ENCODE assay signal across 10 cellular contexts in genomic region chr5:120139039-120139438, GRCh38.
A peak's percentile ranks its signal among the peaks of the same experiment; 100 is the strongest.
DNase-seq lines count a peak whose midpoint lies in the region; ATAC-seq, FAIRE-seq and TF ChIP-seq lines count a peak whose summit lies in the region.
"Had no signal": no experiment of that assay in that cellular context is flagged by ENCODE, and none has a peak within 500 bp of the region (broad histone marks: within the 10 kb centered on the region; RNA-seq: fewer than 3 reads in every experiment).

No MANE protein-coding gene starts in this region.

- peaks cover under 1% of the 10 kb centered on the region for H3K9me3 Mint-ChIP-seq in astrocyte (ENCODE audit: unreplicated experiment)

- no peaks in the 10 kb centered on the region for H3K27me3 ChIP-seq in astrocyte (ENCODE audit: insufficient read depth, low read length)
- H3K27me3 ChIP-seq in hepatocyte, result no peaks in the 10 kb centered on the region
- H3K27me3 ChIP-seq in subcutaneous abdominal adipose tissue (ENCODE audit: control insufficient read depth in 5 of 5, insufficient read depth in 4 of 5, low read length in 5 of 5), result no peaks in the 10 kb centered on the region
- H3K27me3 ChIP-seq: neural progenitor cell had no signal

- FAIRE-seq in HTR-8/SVneo (lab: Jason Lieb, UNC) (no peak), astrocyte (lab: Jason Lieb, UNC) (peak; percentile 62)

- no peaks in the 10 kb centered on the region for H3K36me3 Mint-ChIP-seq in astrocyte (ENCODE audit: low read depth, unreplicated experiment)
- H3K36me3 Mint-ChIP-seq: neural progenitor cell had no signal

- H3K9ac ChIP-seq in astrocyte (ENCODE audit: low read length) (no peak overlapping the region), subcutaneous abdominal adipose tissue (ENCODE audit: low read length in 5 of 5) (peak overlapping the region in 2 of 5 donors; percentile 25 to 51)
- H3K9ac ChIP-seq: neural progenitor cell had no signal

- H3K36me3 ChIP-seq in astrocyte (ENCODE audit: insufficient read depth, low read length) (no peaks in the 10 kb centered on the region), hepatocyte (replicated peaks; ENCODE audit: insufficient read depth, low read depth) (no peaks in the 10 kb centered on the region), subcutaneous abdominal adipose tissue (ENCODE audit: control insufficient read depth in 5 of 5, insufficient read depth in 5 of 5, low read length in 5 of 5) (no peaks in the 10 kb centered on the region)
- H3K36me3 ChIP-seq: neural progenitor cell had no signal

- no peak overlapping the region for H3K4me3 Mint-ChIP-seq in astrocyte (ENCODE audit: unreplicated experiment)
- H3K4me3 Mint-ChIP-seq: neural progenitor cell had no signal

- H3K4me3 ChIP-seq in astrocyte (ENCODE audit: insufficient read depth, low read depth, low read length) (no peak overlapping the region), hepatocyte (no peak overlapping the region), subcutaneous abdominal adipose tissue (ENCODE audit: low read depth in 1 of 5, low read length in 5 of 5) (no peak overlapping the region)
- H3K4me3 ChIP-seq: neural progenitor cell had no signal

- peak; percentile 55 for DNase-seq in HTR-8/SVneo (ENCODE audit: insufficient read length, low spot score)
- DNase-seq in astrocyte (ENCODE audit: low read depth), result peak; percentile 92
- DNase-seq in hepatocyte (ENCODE audit: low spot score), result peak; percentile 73
- no peak for DNase-seq in epidermal melanocyte (ENCODE audit: insufficient read length, low spot score)
- DNase-seq in activated CD4-positive, CD25-positive, alpha-beta regulatory T cell (lab: John Stamatoyannopoulos, UW), result no peak
- DNase-seq in NCI-H446 (lab: John Stamatoyannopoulos, UW), result no peak
- DNase-seq: amygdala had no signal

- H3K9me3 ChIP-seq in astrocyte (ENCODE audit: insufficient read depth, low read depth, low read length), result no peaks in the 10 kb centered on the region
- H3K9me3 ChIP-seq in hepatocyte (ENCODE audit: low read depth), result no peaks in the 10 kb centered on the region
- no peaks in the 10 kb centered on the region for H3K9me3 ChIP-seq in subcutaneous abdominal adipose tissue (ENCODE audit: control insufficient read depth in 5 of 5, low read length in 5 of 5)

- TF ChIP-seq CTCF in astrocyte (IDR thresholded peaks at IDR 0.05; ENCODE audit: insufficient read depth, low read depth, low read length), result no peak
- no peak for TF ChIP-seq CTCF in hepatocyte (IDR thresholded peaks at IDR 0.05; ENCODE audit: poor library complexity)

- no peaks in the 10 kb centered on the region for H3K9me2 ChIP-seq in hepatocyte (replicated peaks; ENCODE audit: insufficient read depth)

- H3K4me1 ChIP-seq in astrocyte (ENCODE audit: insufficient read depth, low read length) (peaks cover 3% of the 10 kb centered on the region), hepatocyte (ENCODE audit: insufficient read depth) (peaks cover 23% of the 10 kb centered on the region), subcutaneous abdominal adipose tissue (ENCODE audit: control insufficient read depth in 5 of 5, insufficient read depth in 5 of 5, low read length in 5 of 5) (peaks cover 0 to 13% (median 8%) of the 10 kb centered on the region in 5 donors)
- H3K4me1 ChIP-seq: neural progenitor cell had no signal

- H4K20me1 ChIP-seq in astrocyte (ENCODE audit: insufficient read depth, low read length) (no peaks in the 10 kb centered on the region), hepatocyte (ENCODE audit: insufficient read depth, poor library complexity, severe bottlenecking) (no peaks in the 10 kb centered on the region)

- no peak overlapping the region for H3K4me2 ChIP-seq in astrocyte (ENCODE audit: low read length)
- no peak overlapping the region for H3K4me2 ChIP-seq in hepatocyte
- H3K4me2 ChIP-seq: neural progenitor cell had no signal

- H2AFZ ChIP-seq in astrocyte (ENCODE audit: low read depth, low read length) (no peak overlapping the region), hepatocyte (no peak overlapping the region)
- H2AFZ ChIP-seq: neural progenitor cell had no signal

- H3K4me1 Mint-ChIP-seq in astrocyte (ENCODE audit: low read depth, unreplicated experiment), result no peaks in the 10 kb centered on the region
- H3K4me1 Mint-ChIP-seq: neural progenitor cell had no signal

- no peak for ATAC-seq in HG03521 (IDR thresholded peaks at IDR 0.05; ENCODE audit: unreplicated experiment)

- H3K79me2 ChIP-seq in astrocyte (ENCODE audit: insufficient read depth, low read length) (no peaks in the 10 kb centered on the region), hepatocyte (no peaks in the 10 kb centered on the region)

- WGBS in hepatocyte (ENCODE audit: low lambda C conversion rate, missing lambda C conversion rate), result 21% methylated on average over 2 of the region's 2 CpGs

- no peak overlapping the region for H3K27ac Mint-ChIP-seq in astrocyte (ENCODE audit: unreplicated experiment)
- H3K27ac Mint-ChIP-seq: neural progenitor cell had no signal

- no peak overlapping the region for H3K27ac ChIP-seq in astrocyte (ENCODE audit: low read depth, low read length)
- peak overlapping the region; percentile 64 for H3K27ac ChIP-seq in hepatocyte
- H3K27ac ChIP-seq in subcutaneous abdominal adipose tissue (ENCODE audit: low read depth, low read length), result peak overlapping the region; percentile 88
- H3K27ac ChIP-seq: neural progenitor cell had no signal

- H3K27me3 Mint-ChIP-seq in astrocyte (ENCODE audit: low read depth, unreplicated experiment), result no peaks in the 10 kb centered on the region

Comparison
In these comparisons a context has a peak if more than half of its experiments do, and no peak if none do; other contexts are left out.
1. DNase-seq: peak in HTR-8/SVneo (single experiment), astrocyte (single experiment) and hepatocyte (single experiment); none in epidermal melanocyte (single experiment), activated CD4-positive, CD25-positive, alpha-beta regulatory T cell (0 of 4) and NCI-H446 (0 of 2).